Comparison of ENCODE assay signal across 1 cellular context in genomic region chr9:136016882-136017812, GRCh38.
TF ChIP-seq lines count a peak whose summit lies in the region.

No MANE protein-coding gene starts in this region.

TF ChIP-seq in HepG2, 621 proteins besides CTCF, POLR2A, EP300 and RAD21 (continued from another document):
- TF ChIP-seq, protein P1, sequence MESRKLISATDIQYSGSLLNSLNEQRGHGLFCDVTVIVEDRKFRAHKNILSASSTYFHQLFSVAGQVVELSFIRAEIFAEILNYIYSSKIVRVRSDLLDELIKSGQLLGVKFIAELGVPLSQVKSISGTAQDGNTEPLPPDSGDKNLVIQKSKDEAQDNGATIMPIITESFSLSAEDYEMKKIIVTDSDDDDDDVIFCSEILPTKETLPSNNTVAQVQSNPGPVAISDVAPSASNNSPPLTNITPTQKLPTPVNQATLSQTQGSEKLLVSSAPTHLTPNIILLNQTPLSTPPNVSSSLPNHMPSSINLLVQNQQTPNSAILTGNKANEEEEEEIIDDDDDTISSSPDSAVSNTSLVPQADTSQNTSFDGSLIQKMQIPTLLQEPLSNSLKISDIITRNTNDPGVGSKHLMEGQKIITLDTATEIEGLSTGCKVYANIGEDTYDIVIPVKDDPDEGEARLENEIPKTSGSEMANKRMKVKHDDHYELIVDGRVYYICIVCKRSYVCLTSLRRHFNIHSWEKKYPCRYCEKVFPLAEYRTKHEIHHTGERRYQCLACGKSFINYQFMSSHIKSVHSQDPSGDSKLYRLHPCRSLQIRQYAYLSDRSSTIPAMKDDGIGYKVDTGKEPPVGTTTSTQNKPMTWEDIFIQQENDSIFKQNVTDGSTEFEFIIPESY (CRISPR knock-in tag; IDR thresholded peaks at IDR 0.05) = peak; percentile 49; the same call in 1 of the 2 replicates
- TF ChIP-seq, protein P2, sequence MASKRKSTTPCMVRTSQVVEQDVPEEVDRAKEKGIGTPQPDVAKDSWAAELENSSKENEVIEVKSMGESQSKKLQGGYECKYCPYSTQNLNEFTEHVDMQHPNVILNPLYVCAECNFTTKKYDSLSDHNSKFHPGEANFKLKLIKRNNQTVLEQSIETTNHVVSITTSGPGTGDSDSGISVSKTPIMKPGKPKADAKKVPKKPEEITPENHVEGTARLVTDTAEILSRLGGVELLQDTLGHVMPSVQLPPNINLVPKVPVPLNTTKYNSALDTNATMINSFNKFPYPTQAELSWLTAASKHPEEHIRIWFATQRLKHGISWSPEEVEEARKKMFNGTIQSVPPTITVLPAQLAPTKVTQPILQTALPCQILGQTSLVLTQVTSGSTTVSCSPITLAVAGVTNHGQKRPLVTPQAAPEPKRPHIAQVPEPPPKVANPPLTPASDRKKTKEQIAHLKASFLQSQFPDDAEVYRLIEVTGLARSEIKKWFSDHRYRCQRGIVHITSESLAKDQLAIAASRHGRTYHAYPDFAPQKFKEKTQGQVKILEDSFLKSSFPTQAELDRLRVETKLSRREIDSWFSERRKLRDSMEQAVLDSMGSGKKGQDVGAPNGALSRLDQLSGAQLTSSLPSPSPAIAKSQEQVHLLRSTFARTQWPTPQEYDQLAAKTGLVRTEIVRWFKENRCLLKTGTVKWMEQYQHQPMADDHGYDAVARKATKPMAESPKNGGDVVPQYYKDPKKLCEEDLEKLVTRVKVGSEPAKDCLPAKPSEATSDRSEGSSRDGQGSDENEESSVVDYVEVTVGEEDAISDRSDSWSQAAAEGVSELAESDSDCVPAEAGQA (IDR thresholded peaks at IDR 0.05; ENCODE audit: low read depth) = no peak
- TF ChIP-seq, protein P2 (CRISPR knock-in tag; IDR thresholded peaks at IDR 0.05; ENCODE audit: borderline replicate concordance) = no peak
- TF ChIP-seq KDM5A (IDR thresholded peaks at IDR 0.05; ENCODE audit: borderline replicate concordance, low read length) = no peak
- no peak for TF ChIP-seq GATA4 (IDR thresholded peaks at IDR 0.05; ENCODE audit: borderline replicate concordance, low read depth)
